8 cellular contexts compared by ENCODE assay signal in the genomic region with DNA sequence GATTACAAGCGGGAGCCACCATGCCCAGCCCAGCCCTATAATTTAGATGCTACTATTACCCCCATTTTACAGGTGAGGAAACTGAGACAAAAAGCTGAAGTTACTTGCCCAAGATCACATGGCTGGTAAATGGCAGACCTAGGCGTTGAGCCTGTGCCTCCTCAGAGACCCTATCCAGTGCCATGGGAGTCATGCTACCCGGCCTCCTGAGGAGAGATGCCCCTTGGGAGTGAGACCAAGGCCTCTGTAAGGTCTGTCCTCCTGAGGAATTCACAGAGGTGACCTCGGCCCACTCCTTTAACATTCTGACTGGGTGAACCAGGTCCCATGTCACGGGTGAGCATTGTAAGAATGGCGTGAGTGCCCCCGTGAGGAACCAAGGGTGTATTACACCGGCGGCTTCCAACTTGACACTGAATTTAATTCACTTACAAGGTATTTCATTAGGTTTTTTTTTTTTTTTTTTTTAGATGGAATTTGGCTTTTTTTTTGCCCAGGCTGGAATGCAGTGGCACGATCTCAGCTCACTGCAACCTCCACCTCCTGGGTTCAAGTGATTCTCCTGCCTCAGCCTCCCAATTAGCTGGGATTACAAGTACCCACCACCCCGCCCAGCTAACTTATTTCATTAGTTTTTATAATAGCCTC.
A peak's percentile ranks its signal among the peaks of the same experiment; 100 is the strongest.
DNase-seq lines count a peak whose midpoint lies in the region; ATAC-seq and TF ChIP-seq lines count a peak whose summit lies in the region.

No MANE protein-coding gene starts in this region.

- no peak overlapping the region for H3K27ac ChIP-seq in endodermal cell (ENCODE audit: low read depth, low read length)

- H3K9me3 Mint-ChIP-seq in endodermal cell: peaks cover 15% of the 10 kb centered on the region

- H3K4me3 ChIP-seq in endodermal cell (ENCODE audit: low read length): no peak overlapping the region

- peak; percentile 45 for ATAC-seq in GM18909 (IDR thresholded peaks at IDR 0.05; ENCODE audit: poor library complexity, unreplicated experiment)
- ATAC-seq in HG03442 (IDR thresholded peaks at IDR 0.05; ENCODE audit: unreplicated experiment): no peak

- H3K36me3 Mint-ChIP-seq in endodermal cell (ENCODE audit: low read depth): peaks cover 56% of the 10 kb centered on the region

- H3K27me3 Mint-ChIP-seq in endodermal cell (ENCODE audit: insufficient read depth): no peaks in the 10 kb centered on the region

- no peaks in the 10 kb centered on the region for H3K27me3 ChIP-seq in endodermal cell (ENCODE audit: control insufficient read depth, insufficient read depth, low read length, poor library complexity, severe bottlenecking)

- H3K9ac ChIP-seq in endodermal cell (ENCODE audit: extremely low read depth, low read length, poor library complexity, severe bottlenecking): no peak overlapping the region

- peak; percentile 79 for TF ChIP-seq CTCF in AG09319 (IDR thresholded peaks at IDR 0.05; ENCODE audit: low read depth, low read length)
- peak; percentile 88 for TF ChIP-seq CTCF in endodermal cell (conservative IDR thresholded peaks at IDR 0.05)

- peaks cover 37% of the 10 kb centered on the region for H3K36me3 ChIP-seq in endodermal cell (ENCODE audit: control insufficient read depth, insufficient read depth, low read length)

- 45 to 70% methylated on average over 6 to 11 of the region's 11 CpGs for WGBS in endodermal cell (ENCODE audit: insufficient coverage in 1 of 2, insufficient read length in 1 of 2), 2 experiments

- peak overlapping the region; percentile 90 for H3K27ac Mint-ChIP-seq in endodermal cell

- peaks cover 10% of the 10 kb centered on the region for H3K9me3 ChIP-seq in endodermal cell (ENCODE audit: control insufficient read depth, low read length)

- no peaks in the 10 kb centered on the region for H3K4me1 Mint-ChIP-seq in endodermal cell

- DNase-seq in AG09319 (ENCODE audit: extremely low read depth, low read depth) (peak; percentile 29), NCI-H69 (lab: John Stamatoyannopoulos, UW) (peak; percentile 72), endodermal cell (peak; percentile 94), middle frontal gyrus (ENCODE audit: extremely low spot score, low spot score) (peak; percentile 56)
- DNase-seq in activated CD8-positive, alpha-beta memory T cell treated with anti-CD3 and anti-CD28 coated beads for 1 hour (ENCODE audit: extremely low read depth in 1 of 2, low read depth in 1 of 2): peak; percentile 25 to 44
- DNase-seq in stimulated activated CD8-positive, alpha-beta memory T cell treated with anti-CD3 and anti-CD28 coated beads, Interleukin-4, amount 100 ng/mL, for 1 hour (ENCODE audit: low read depth in 2 of 2, low spot score in 1 of 2): peak; percentile 27 to 39

- no peak overlapping the region for H3K4me3 Mint-ChIP-seq in endodermal cell

- H3K4me1 ChIP-seq in endodermal cell (ENCODE audit: control insufficient read depth, insufficient read depth, low read length): no peaks in the 10 kb centered on the region

Comparison
In these comparisons a context has a peak if more than half of its experiments do, and no peak if none do; other contexts are left out.
1. DNase-seq: peak in every context shown above with its lines; median percentile 94 in endodermal cell; 72 in NCI-H69; 56 in middle frontal gyrus; 34 in activated CD8-positive, alpha-beta memory T cell treated with anti-CD3 and anti-CD28 coated beads for 1 hour; 33 in stimulated activated CD8-positive, alpha-beta memory T cell treated with anti-CD3 and anti-CD28 coated beads, Interleukin-4, amount 100 ng/mL, for 1 hour; 29 in AG09319.